ENCODE assay signal across 21 cellular contexts in genomic region chr6:151695181-151695580, GRCh38.
"Had no signal": no experiment of that assay in that cellular context is flagged by ENCODE, and none has a peak within 500 bp of the region (broad histone marks: within the 10 kb centered on the region; RNA-seq: fewer than 3 reads in every experiment).

No MANE protein-coding gene starts in this region.

- DNase-seq: activated CD4-positive, alpha-beta memory T cell treated with anti-CD3 and anti-CD28 coated beads, Interleukin-2, amount 10 ng/mL, durations not matched to agents 7 days and 5 days; activated CD4-positive, alpha-beta T cell treated with anti-CD3 and anti-CD28 coated beads for 36 hours; activated CD4-positive, alpha-beta T cell treated with anti-CD3 and anti-CD28 coated beads, Interleukin-2, amount 50 U/mL, for 1 hour; activated CD4-positive, CD25-positive, alpha-beta regulatory T cell; activated gamma-delta T cell; activated naive CD4-positive, alpha-beta T cell treated with anti-CD3 and anti-CD28 coated beads for 36 hours; activated T-cell treated with anti-CD3 and anti-CD28 coated beads for 4 hours; activated T-cell treated with anti-CD3 and anti-CD28 coated beads, Interleukin-2, amount 50 U/mL, for 48 hours; amygdala; NCI-H1048; NCI-H1930; NCI-H510A treated with DMSO at 0.1 percent for 48 hours; NCI-H69; Peyer's patch; SHP77 treated with DMSO at 0.1 percent for 48 hours had no signal

- H3K4me1 ChIP-seq: Peyer's patch had no signal

- H3K9me3 ChIP-seq: Peyer's patch had no signal

- H3K27ac ChIP-seq: cardiac muscle cell, Peyer's patch, VCaP had no signal

- H3K27ac Mint-ChIP-seq: activated CD4-positive, alpha-beta memory T cell treated with anti-CD3 and anti-CD28 coated beads, Interleukin-2, amount 10 ng/mL, durations not matched to agents 7 days and 5 days; activated CD4-positive, alpha-beta T cell treated with anti-CD3 and anti-CD28 coated beads for 36 hours; activated naive CD4-positive, alpha-beta T cell treated with anti-CD3 and anti-CD28 coated beads for 36 hours; activated naive CD8-positive, alpha-beta T cell; activated T-helper 17 cell treated with anti-CD3 and anti-CD28 coated beads, Interleukin-2, amount 50 U/mL, for 72 hours; brain; T-helper 1 cell treated with Interleukin-12 subunit alpha and Interleukin-12 subunit beta and Interleukin-4 antibody, amounts not matched to agents 30 μg/mL and 1 μg/mL, for 36 hours had no signal

- H3K27me3 ChIP-seq: cardiac muscle cell, Peyer's patch had no signal

- H3K4me3 Mint-ChIP-seq: activated CD4-positive, alpha-beta memory T cell treated with anti-CD3 and anti-CD28 coated beads, Interleukin-2, amount 10 ng/mL, durations not matched to agents 7 days and 5 days; activated CD4-positive, alpha-beta T cell treated with anti-CD3 and anti-CD28 coated beads for 36 hours; activated naive CD4-positive, alpha-beta T cell treated with anti-CD3 and anti-CD28 coated beads for 36 hours; activated naive CD8-positive, alpha-beta T cell; activated T-helper 17 cell treated with anti-CD3 and anti-CD28 coated beads, Interleukin-2, amount 50 U/mL, for 72 hours; brain; T-helper 1 cell treated with Interleukin-12 subunit alpha and Interleukin-12 subunit beta and Interleukin-4 antibody, amounts not matched to agents 30 μg/mL and 1 μg/mL, for 36 hours had no signal

- ATAC-seq: activated CD4-positive, alpha-beta T cell treated with anti-CD3 and anti-CD28 coated beads for 36 hours; activated T-helper 17 cell treated with anti-CD3 and anti-CD28 coated beads, Interleukin-2, amount 50 U/mL, for 72 hours had no signal

- H3K9me3 Mint-ChIP-seq: activated CD4-positive, alpha-beta memory T cell treated with anti-CD3 and anti-CD28 coated beads, Interleukin-2, amount 10 ng/mL, durations not matched to agents 7 days and 5 days; activated T-helper 17 cell treated with anti-CD3 and anti-CD28 coated beads, Interleukin-2, amount 50 U/mL, for 72 hours had no signal

- H3K4me3 ChIP-seq: cardiac muscle cell, Peyer's patch had no signal

- H3K36me3 ChIP-seq: cardiac muscle cell, Peyer's patch had no signal

- H3K36me3 Mint-ChIP-seq: activated naive CD8-positive, alpha-beta T cell; brain had no signal
